In the genomic region with DNA sequence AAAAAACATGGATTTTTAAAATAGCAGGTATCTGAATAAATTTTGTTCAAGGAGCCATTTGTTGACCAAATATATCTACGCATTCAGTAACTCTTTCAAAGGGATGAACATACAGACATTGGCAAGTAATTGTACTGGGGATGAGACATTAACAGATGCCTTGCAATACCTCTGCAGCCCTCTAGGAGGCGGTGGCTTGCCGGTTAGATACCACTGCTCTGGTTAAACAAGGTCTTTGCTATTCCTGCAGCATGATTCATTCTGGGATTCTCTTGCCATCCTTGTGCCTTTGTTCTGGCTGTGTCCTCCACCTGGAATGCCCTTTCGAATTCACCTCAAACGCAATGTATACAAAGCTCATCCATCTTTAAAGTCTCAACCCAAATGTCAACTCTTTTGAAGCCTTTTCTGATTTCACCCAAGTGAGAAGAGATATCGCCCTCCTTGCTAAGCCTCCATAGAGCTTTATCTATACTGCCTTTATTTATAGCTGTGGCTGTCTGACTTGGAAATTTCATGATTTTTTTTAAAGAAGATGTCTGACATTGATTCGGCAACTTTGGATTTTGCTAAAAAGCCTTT, we compare ENCODE assay signal across 8 cellular contexts.
A peak's percentile ranks its signal among the peaks of the same experiment; 100 is the strongest.
DNase-seq lines count a peak whose midpoint lies in the region; ATAC-seq and TF ChIP-seq lines count a peak whose summit lies in the region.
"Had no signal": no experiment of that assay in that cellular context is flagged by ENCODE, and none has a peak within 500 bp of the region (broad histone marks: within the 10 kb centered on the region; RNA-seq: fewer than 3 reads in every experiment).

No MANE protein-coding gene starts in this region.

- H3K4me3 Mint-ChIP-seq in activated CD4-positive, alpha-beta memory T cell treated with anti-CD3 and anti-CD28 coated beads, Interleukin-2, amount 10 ng/mL, durations not matched to agents 7 days and 5 days, result no peak overlapping the region
- H3K4me3 Mint-ChIP-seq: activated naive CD4-positive, alpha-beta T cell treated with anti-CD3 and anti-CD28 coated beads, Interleukin-2, amount 50 U/mL, for 24 hours had no signal

- H3K27me3 ChIP-seq in GM06990 (replicated peaks; ENCODE audit: control insufficient read depth, insufficient read depth, low read length), result no peaks in the 10 kb centered on the region
- peaks cover 0 to 6% of the 10 kb centered on the region in 2 donors for H3K27me3 ChIP-seq in right lobe of liver

- H3K4me3 ChIP-seq in GM06990 (replicated peaks; ENCODE audit: low read depth, low read length) (no peak overlapping the region), right lobe of liver (no peak overlapping the region)

- H3K4me1 Mint-ChIP-seq in activated CD4-positive, alpha-beta memory T cell treated with anti-CD3 and anti-CD28 coated beads, Interleukin-2, amount 10 ng/mL, durations not matched to agents 7 days and 5 days, result no peaks in the 10 kb centered on the region
- H3K4me1 Mint-ChIP-seq: activated naive CD4-positive, alpha-beta T cell treated with anti-CD3 and anti-CD28 coated beads, Interleukin-2, amount 50 U/mL, for 24 hours had no signal

- no peaks in the 10 kb centered on the region for H3K4me1 ChIP-seq in right lobe of liver

- DNase-seq in GM06990 (ENCODE audit: extremely low read depth, insufficient read length), result no peak
- DNase-seq in HT-29 (ENCODE audit: low spot score), result peak; percentile 28
- DNase-seq in activated CD4-positive, alpha-beta memory T cell treated with anti-CD3 and anti-CD28 coated beads, Interleukin-2, amount 10 ng/mL, durations not matched to agents 7 days and 5 days, result peak; percentile 17
- DNase-seq in right lobe of liver, result no peak
- DNase-seq in NCI-H1930 (lab: John Stamatoyannopoulos, UW), result no peak
- DNase-seq in pons (ENCODE audit: low spot score), result no peak

- no peak overlapping the region for H3K27ac Mint-ChIP-seq in activated CD4-positive, alpha-beta memory T cell treated with anti-CD3 and anti-CD28 coated beads, Interleukin-2, amount 10 ng/mL, durations not matched to agents 7 days and 5 days
- H3K27ac Mint-ChIP-seq: activated naive CD4-positive, alpha-beta T cell treated with anti-CD3 and anti-CD28 coated beads, Interleukin-2, amount 50 U/mL, for 24 hours had no signal

- peak; percentile 89 for TF ChIP-seq CTCF in GM06990 (IDR thresholded peaks at IDR 0.05; ENCODE audit: insufficient read depth, low read length, poor library complexity, severe bottlenecking)
- TF ChIP-seq CTCF in right lobe of liver (IDR thresholded peaks at IDR 0.05), result peak; percentile 24 to 50 (median 38)

- POLR2A ChIA-PET in activated CD4-positive, alpha-beta memory T cell treated with anti-CD3 and anti-CD28 coated beads, Interleukin-2, amount 10 ng/mL, durations not matched to agents 7 days and 5 days (lab: Charles Lee), result no interaction called here

- no peaks in the 10 kb centered on the region for H3K9me3 Mint-ChIP-seq in activated CD4-positive, alpha-beta memory T cell treated with anti-CD3 and anti-CD28 coated beads, Interleukin-2, amount 10 ng/mL, durations not matched to agents 7 days and 5 days

- intact Hi-C loops in right lobe of liver (cut with DNase I), result no loop called here

- no peaks in the 10 kb centered on the region for H3K27me3 Mint-ChIP-seq in activated CD4-positive, alpha-beta memory T cell treated with anti-CD3 and anti-CD28 coated beads, Interleukin-2, amount 10 ng/mL, durations not matched to agents 7 days and 5 days

- H3K27ac ChIP-seq in right lobe of liver, result no peak overlapping the region

- no peaks in the 10 kb centered on the region for H3K9me3 ChIP-seq in right lobe of liver

- no peak for TF ChIP-seq POLR2A in right lobe of liver (IDR thresholded peaks at IDR 0.05)

- CTCF ChIA-PET in activated CD4-positive, alpha-beta memory T cell treated with anti-CD3 and anti-CD28 coated beads, Interleukin-2, amount 10 ng/mL, durations not matched to agents 7 days and 5 days (lab: Charles Lee), result no interaction called here

- H3K36me3 Mint-ChIP-seq in activated CD4-positive, alpha-beta memory T cell treated with anti-CD3 and anti-CD28 coated beads, Interleukin-2, amount 10 ng/mL, durations not matched to agents 7 days and 5 days (ENCODE audit: low read depth), result no peaks in the 10 kb centered on the region
- H3K36me3 Mint-ChIP-seq: activated naive CD4-positive, alpha-beta T cell treated with anti-CD3 and anti-CD28 coated beads, Interleukin-2, amount 50 U/mL, for 24 hours had no signal

- 37% methylated on average over 7 of the region's 7 CpGs for WGBS in right lobe of liver (ENCODE audit: insufficient coverage, low coverage, low lambda C conversion rate, missing lambda C conversion rate)

- H3K36me3 ChIP-seq in GM06990 (ENCODE audit: control insufficient read depth, insufficient read depth, low read length), result no peaks in the 10 kb centered on the region
- H3K36me3 ChIP-seq in right lobe of liver, result no peaks in the 10 kb centered on the region

- ATAC-seq in right lobe of liver (no peak), HG03175 (IDR thresholded peaks at IDR 0.05; ENCODE audit: unreplicated experiment) (no peak)

Comparison
In these comparisons a context has a peak if more than half of its experiments do, and no peak if none do; other contexts are left out.
1. DNase-seq: peak in HT-29 (single experiment) and activated CD4-positive, alpha-beta memory T cell treated with anti-CD3 and anti-CD28 coated beads, Interleukin-2, amount 10 ng/mL, durations not matched to agents 7 days and 5 days (single experiment); none in GM06990 (single experiment), right lobe of liver (0 of 3), NCI-H1930 (0 of 2) and pons (single experiment).